Comparison of ENCODE assay signal across 32 cellular contexts in genomic region chr2:224658776-224659175, GRCh38. TPM values are rescaled to one million over a fixed set of nuclear protein-coding genes. Genes with fewer than 3 reads are reported as not detected.
DNase-seq lines count a peak whose midpoint lies in the region; FAIRE-seq and TF ChIP-seq lines count a peak whose summit lies in the region.
"Had no signal": no experiment of that assay in that cellular context is flagged by ENCODE, and none has a peak within 500 bp of the region (broad histone marks: within the 10 kb centered on the region; RNA-seq: fewer than 3 reads in every experiment).

No MANE protein-coding gene starts in this region.

- peak; percentile 66 for DNase-seq in AG09309 (ENCODE audit: low read depth)
- DNase-seq in GM19239 (ENCODE audit: insufficient read length, low spot score), result no peak
- DNase-seq in amniotic epithelial cell (ENCODE audit: low read depth), result peak; percentile 68
- DNase-seq in foreskin fibroblast, result peak; percentile 41 to 74
- no peak for DNase-seq in SJCRH30
- DNase-seq in amniotic stem cell (lab: John Stamatoyannopoulos, UW), result no peak
- DNase-seq in stimulated activated CD4-positive, alpha-beta T cell treated with anti-CD3 and anti-CD28 coated beads, Interleukin-4, amount 100 ng/mL, for 24 hours, result no peak
- no peak for DNase-seq in activated CD4-positive, alpha-beta memory T cell treated with anti-CD3 and anti-CD28 coated beads, Interleukin-2, amount 10 ng/mL, durations not matched to agents 7 days and 5 days
- DNase-seq: ACHN; activated CD4-positive, alpha-beta T cell treated with anti-CD3 and anti-CD28 coated beads for 48 hours; activated naive CD4-positive, alpha-beta T cell treated with anti-CD3 and anti-CD28 coated beads, Interleukin-2, amount 50 U/mL, for 16 hours; activated T-cell treated with anti-CD3 and anti-CD28 coated beads, Interleukin-2, amount 50 U/mL, for 48 hours; dorsolateral prefrontal cortex; hypothalamus; KG1; left lung; naive B cell; NCI-H1092; NCI-H187 treated with DMSO at 0.1 percent for 48 hours; retina; stimulated activated CD4-positive, alpha-beta T cell treated with anti-CD3 and anti-CD28 coated beads, Interleukin-4, amount 100 ng/mL, for 1 hour; stimulated activated naive B cell treated with anti-CD40 and anti-IgM and Interleukin-4, amounts not matched to agents 10 μg/mL and 1 μg/mL and 100 μg/mL, for 72 hours had no signal

- no peak overlapping the region for H3K4me3 ChIP-seq in AG09309 (ENCODE audit: control insufficient read depth, low read depth, low read length)
- no peak overlapping the region for H3K4me3 ChIP-seq in foreskin fibroblast (ENCODE audit: low read depth in 1 of 2, low read length in 2 of 2)
- no peak overlapping the region for H3K4me3 ChIP-seq in SJCRH30
- H3K4me3 ChIP-seq: ascending aorta, dorsolateral prefrontal cortex, gastroesophageal sphincter, left lung, SK-N-MC, vagina had no signal

- H3K4me3 Mint-ChIP-seq in activated CD4-positive, alpha-beta memory T cell treated with anti-CD3 and anti-CD28 coated beads, Interleukin-2, amount 10 ng/mL, durations not matched to agents 7 days and 5 days, result no peak overlapping the region
- H3K4me3 Mint-ChIP-seq: central memory CD8-positive, alpha-beta T cell; naive B cell; stimulated activated naive B cell treated with anti-CD40 and anti-IgM and Interleukin-4, amounts not matched to agents 10 μg/mL and 1 μg/mL and 100 μg/mL, for 72 hours had no signal

- H3K27me3 Mint-ChIP-seq in activated CD4-positive, alpha-beta memory T cell treated with anti-CD3 and anti-CD28 coated beads, Interleukin-2, amount 10 ng/mL, durations not matched to agents 7 days and 5 days, result peaks cover 2% of the 10 kb centered on the region

- no peaks in the 10 kb centered on the region for H3K36me3 Mint-ChIP-seq in activated CD4-positive, alpha-beta memory T cell treated with anti-CD3 and anti-CD28 coated beads, Interleukin-2, amount 10 ng/mL, durations not matched to agents 7 days and 5 days (ENCODE audit: low read depth)

- H3K27ac ChIP-seq in SJCRH30, result no peak overlapping the region
- H3K27ac ChIP-seq: ascending aorta, dorsolateral prefrontal cortex, gastroesophageal sphincter, left lung, SK-N-MC, vagina had no signal

- H3K4me1 Mint-ChIP-seq in activated CD4-positive, alpha-beta memory T cell treated with anti-CD3 and anti-CD28 coated beads, Interleukin-2, amount 10 ng/mL, durations not matched to agents 7 days and 5 days, result no peaks in the 10 kb centered on the region
- H3K4me1 Mint-ChIP-seq: central memory CD8-positive, alpha-beta T cell; naive B cell had no signal

- CTCF ChIA-PET in activated CD4-positive, alpha-beta memory T cell treated with anti-CD3 and anti-CD28 coated beads, Interleukin-2, amount 10 ng/mL, durations not matched to agents 7 days and 5 days (lab: Charles Lee), result no interaction called here

- TF ChIP-seq CTCF in AG09309 (IDR thresholded peaks at IDR 0.05; ENCODE audit: control insufficient read depth, insufficient read depth, low read depth, low read length, missing control alignments), result no peak
- no peak for TF ChIP-seq CTCF in foreskin fibroblast (IDR thresholded peaks at IDR 0.05; ENCODE audit: low read depth, low read length)

- POLR2A ChIA-PET in activated CD4-positive, alpha-beta memory T cell treated with anti-CD3 and anti-CD28 coated beads, Interleukin-2, amount 10 ng/mL, durations not matched to agents 7 days and 5 days (lab: Charles Lee), result no interaction called here

- no peaks in the 10 kb centered on the region for H3K36me3 ChIP-seq in SJCRH30
- H3K36me3 ChIP-seq: ascending aorta, gastroesophageal sphincter, left lung, vagina had no signal

- peaks cover 14% of the 10 kb centered on the region for H3K9me3 Mint-ChIP-seq in activated CD4-positive, alpha-beta memory T cell treated with anti-CD3 and anti-CD28 coated beads, Interleukin-2, amount 10 ng/mL, durations not matched to agents 7 days and 5 days

- peak; percentile 44 for FAIRE-seq in GM19239 (lab: Jason Lieb, UNC)

- no peaks in the 10 kb centered on the region for H3K4me1 ChIP-seq in SJCRH30
- H3K4me1 ChIP-seq: ascending aorta, gastroesophageal sphincter, left lung, vagina had no signal

- peaks cover 27% of the 10 kb centered on the region for H3K9me3 ChIP-seq in SJCRH30 (replicated peaks)
- H3K9me3 ChIP-seq: ascending aorta, vagina had no signal

- no peak overlapping the region for H3K27ac Mint-ChIP-seq in activated CD4-positive, alpha-beta memory T cell treated with anti-CD3 and anti-CD28 coated beads, Interleukin-2, amount 10 ng/mL, durations not matched to agents 7 days and 5 days
- H3K27ac Mint-ChIP-seq: stimulated activated naive B cell treated with anti-CD40 and anti-IgM and Interleukin-4, amounts not matched to agents 10 μg/mL and 1 μg/mL and 100 μg/mL, for 72 hours had no signal

- H3K27me3 ChIP-seq in SJCRH30, result no peaks in the 10 kb centered on the region
- H3K27me3 ChIP-seq: ascending aorta, gastroesophageal sphincter, vagina had no signal

RNA-seq across cellular contexts. Expression of gene CCDC195, which starts 57.4 kb away (rescaled TPM):
- total RNA-seq in SJCRH30 (2014; rRNA removed; shearing (Covaris generic)), result 0.91 and 1.1 TPM in 2 replicates
- not detected for total RNA-seq in activated CD4-positive, alpha-beta memory T cell treated with anti-CD3 and anti-CD28 coated beads, Interleukin-2, amount 10 ng/mL, durations not matched to agents 7 days and 5 days
- total RNA-seq: ascending aorta; dorsolateral prefrontal cortex; gastroesophageal sphincter; HT1080; left lung; mesenteric fat pad; omental fat pad; T-helper 2 cell treated with Interferon-gamma antibody and Interleukin-4, amounts not matched to agents 100 ng/mL and 5 ng/mL, for 36 hours; temporal lobe; vagina had no signal

Comparison
In these comparisons a context has a peak if more than half of its experiments do, and no peak if none do; other contexts are left out.
1. DNase-seq: peak in AG09309 (single experiment), amniotic epithelial cell (single experiment) and foreskin fibroblast (2 of 2); none in GM19239 (single experiment), SJCRH30 (0 of 2), amniotic stem cell (single experiment), stimulated activated CD4-positive, alpha-beta T cell treated with anti-CD3 and anti-CD28 coated beads, Interleukin-4, amount 100 ng/mL, for 24 hours (single experiment) and activated CD4-positive, alpha-beta memory T cell treated with anti-CD3 and anti-CD28 coated beads, Interleukin-2, amount 10 ng/mL, durations not matched to agents 7 days and 5 days (single experiment).